24 cellular contexts compared by ENCODE assay signal in genomic region chr19:46988614-46989230, GRCh38. TPM values are rescaled to one million over a fixed set of nuclear protein-coding genes. Genes with fewer than 3 reads are reported as not detected.
A peak's percentile ranks its signal among the peaks of the same experiment; 100 is the strongest.
DNase-seq lines count a peak whose midpoint lies in the region; ATAC-seq, FAIRE-seq and TF ChIP-seq lines count a peak whose summit lies in the region.
"Had no signal": no experiment of that assay in that cellular context is flagged by ENCODE, and none has a peak within 500 bp of the region (broad histone marks: within the 10 kb centered on the region; RNA-seq: fewer than 3 reads in every experiment).

No MANE protein-coding gene starts in this region.

- H3K36me3 Mint-ChIP-seq in CD14-positive monocyte (peaks cover 54 to 61% of the 10 kb centered on the region in 2 donors), HFFc6 (ENCODE audit: low read depth) (peaks cover 18% of the 10 kb centered on the region), endodermal cell (ENCODE audit: low read depth) (peaks cover 16% of the 10 kb centered on the region)
- H3K36me3 Mint-ChIP-seq in effector memory CD8-positive, alpha-beta T cell (ENCODE audit: insufficient read depth) = peaks cover 20% of the 10 kb centered on the region

- TF ChIP-seq CTCF in CD14-positive monocyte (IDR thresholded peaks at IDR 0.05) (no peak), HFFc6 (IDR thresholded peaks at IDR 0.05) (no peak), endodermal cell (conservative IDR thresholded peaks at IDR 0.05) (no peak), osteoblast (IDR thresholded peaks at IDR 0.05; ENCODE audit: extremely low read depth, low read depth, low read length) (no peak), spleen (IDR thresholded peaks at IDR 0.05 in 8 of 11, conservative IDR thresholded peaks at IDR 0.05 in 3 of 11) (no peak)

- no peaks in the 10 kb centered on the region for H3K27me3 ChIP-seq in endodermal cell (ENCODE audit: control insufficient read depth, insufficient read depth, low read length, poor library complexity, severe bottlenecking)
- H3K27me3 ChIP-seq in osteoblast (ENCODE audit: insufficient read depth, low read length) = no peaks in the 10 kb centered on the region
- no peaks in the 10 kb centered on the region for H3K27me3 ChIP-seq in spleen (replicated peaks in 1 of 7)

- H3K27me3 Mint-ChIP-seq in CD14-positive monocyte (ENCODE audit: low read depth in 3 of 3) = peaks cover 0 to 2% (median 2%) of the 10 kb centered on the region in 3 donors
- H3K27me3 Mint-ChIP-seq in HFFc6 (ENCODE audit: insufficient read depth) = peaks cover 3% of the 10 kb centered on the region
- no peaks in the 10 kb centered on the region for H3K27me3 Mint-ChIP-seq in endodermal cell (ENCODE audit: insufficient read depth)
- no peaks in the 10 kb centered on the region for H3K27me3 Mint-ChIP-seq in effector memory CD8-positive, alpha-beta T cell

- intact Hi-C loops in CD14-positive monocyte (cut with micrococcal nuclease) = loop anchor here in 1 of 2 donors (10.0 kb wide), 1 partner anchor 124 kb away; the partner anchor contains the start of gene ARHGAP35
- intact Hi-C loops in spleen (cut with DNase I; ENCODE audit: low total_unique reads) = loop anchor here (5.0 kb wide), 1 partner anchor 126 kb away; the partner anchor contains the start of gene ARHGAP35

- no peak overlapping the region for H2AFZ ChIP-seq in osteoblast (ENCODE audit: low read length)
- H2AFZ ChIP-seq: PC-9 had no signal

- H3K4me1 Mint-ChIP-seq in CD14-positive monocyte = peaks cover 23% of the 10 kb centered on the region
- peaks cover 35% of the 10 kb centered on the region for H3K4me1 Mint-ChIP-seq in HFFc6 (ENCODE audit: low read depth)
- peaks cover 18% of the 10 kb centered on the region for H3K4me1 Mint-ChIP-seq in endodermal cell
- peaks cover 17 to 27% of the 10 kb centered on the region in 2 donors for H3K4me1 Mint-ChIP-seq in effector memory CD8-positive, alpha-beta T cell (ENCODE audit: low read depth in 2 of 2)

- H3K4me1 ChIP-seq in endodermal cell (ENCODE audit: control insufficient read depth, insufficient read depth, low read length) (no peaks in the 10 kb centered on the region), osteoblast (ENCODE audit: insufficient read depth, low read length) (peaks cover 22% of the 10 kb centered on the region), spleen (peaks cover 19 to 57% (median 45%) of the 10 kb centered on the region in 6 donors)

- H3K27ac ChIP-seq in endodermal cell (ENCODE audit: low read depth, low read length) (peak overlapping the region; percentile 49), osteoblast (ENCODE audit: low read depth, low read length) (peak overlapping the region; percentile 71), spleen (no peak overlapping the region)
- H3K27ac ChIP-seq: PC-9 had no signal

- ATAC-seq in effector memory CD8-positive, alpha-beta T cell (replicated peaks) = no peak
- no peak for ATAC-seq in HG02642 (IDR thresholded peaks at IDR 0.05; ENCODE audit: poor library complexity, unreplicated experiment)
- ATAC-seq: CD8-positive, alpha-beta T cell had no signal

- no peaks in the 10 kb centered on the region for H4K20me1 ChIP-seq in osteoblast (ENCODE audit: insufficient read depth, low read length)

- FAIRE-seq in RCC 7860 (lab: Jason Lieb, UNC) = no peak
- FAIRE-seq: GM12891, H54, HTR-8/SVneo had no signal

- TF ChIP-seq POLR2A in spleen (IDR thresholded peaks at IDR 0.05) = no peak

- H3K9ac ChIP-seq in endodermal cell (ENCODE audit: extremely low read depth, low read length, poor library complexity, severe bottlenecking) = no peak overlapping the region

- H3K4me3 ChIP-seq in endodermal cell (ENCODE audit: low read length) (no peak overlapping the region), osteoblast (ENCODE audit: insufficient read depth, low read length) (no peak overlapping the region), spleen (no peak overlapping the region)
- H3K4me3 ChIP-seq: PC-9 had no signal

- H3K4me2 ChIP-seq in osteoblast (ENCODE audit: insufficient read depth, low read length) = no peak overlapping the region
- H3K4me2 ChIP-seq: PC-9 had no signal

- H3K79me2 ChIP-seq in osteoblast (ENCODE audit: insufficient read depth, low read length) = peaks cover 50% of the 10 kb centered on the region

- H3K36me3 ChIP-seq in endodermal cell (ENCODE audit: control insufficient read depth, insufficient read depth, low read length) (peaks cover 23% of the 10 kb centered on the region), osteoblast (ENCODE audit: insufficient read depth, low read length) (peaks cover 59% of the 10 kb centered on the region), spleen (peaks cover 0 to 65% (median 36%) of the 10 kb centered on the region in 6 donors)

- H3K4me3 Mint-ChIP-seq in CD14-positive monocyte (no peak overlapping the region), HFFc6 (no peak overlapping the region), endodermal cell (no peak overlapping the region)
- H3K4me3 Mint-ChIP-seq in effector memory CD8-positive, alpha-beta T cell = no peak overlapping the region
- H3K4me3 Mint-ChIP-seq: CD8-positive, alpha-beta T cell had no signal

- no peaks in the 10 kb centered on the region for H3K9me3 ChIP-seq in endodermal cell (ENCODE audit: control insufficient read depth, low read length)
- no peaks in the 10 kb centered on the region for H3K9me3 ChIP-seq in osteoblast (ENCODE audit: low read depth, low read length)
- H3K9me3 ChIP-seq in spleen = no peaks in the 10 kb centered on the region
- H3K9me3 ChIP-seq: Caco-2 had no signal

- 93 to 95% methylated on average over 9 to 14 of the region's 14 CpGs for WGBS in endodermal cell (ENCODE audit: insufficient coverage in 1 of 2, insufficient read length in 1 of 2), 2 experiments
- WGBS in spleen, 5 donors = 92 to 93% (median 92%) methylated on average over 11 to 14 of the region's 14 CpGs

- no peak for DNase-seq in CD14-positive monocyte (ENCODE audit: low spot score)
- no peak for DNase-seq in HFFc6
- DNase-seq in endodermal cell = peak; percentile 42
- no peak for DNase-seq in osteoblast (ENCODE audit: insufficient read length, low spot score, missing footprints)
- no peak for DNase-seq in RCC 7860 (ENCODE audit: low spot score)
- DNase-seq in effector memory CD8-positive, alpha-beta T cell = no peak
- no peak for DNase-seq in spleen
- DNase-seq: C1 segment of cervical spinal cord; Caco-2; CD8-positive, alpha-beta T cell; DMS79; GF-D8; KBM-7; NCI-H2029; NCI-H446 treated with DMSO at 0.1 percent for 48 hours; NCI-H526; NCI-H82; PC-9; RPMI8226; SHP77 treated with DMSO at 0.1 percent for 48 hours had no signal

- H3K27ac Mint-ChIP-seq in CD14-positive monocyte (peak overlapping the region in 4 of 7 donors; percentile 15 to 71 (median 32)), HFFc6 (peak overlapping the region; percentile 28; the same call in 1 of the 2 replicates), endodermal cell (no peak overlapping the region)
- H3K27ac Mint-ChIP-seq in effector memory CD8-positive, alpha-beta T cell = no peak overlapping the region
- H3K27ac Mint-ChIP-seq: CD8-positive, alpha-beta T cell had no signal

- H3K9me3 Mint-ChIP-seq in CD14-positive monocyte (no peaks in the 10 kb centered on the region), HFFc6 (no peaks in the 10 kb centered on the region), endodermal cell (no peaks in the 10 kb centered on the region)
- H3K9me3 Mint-ChIP-seq in effector memory CD8-positive, alpha-beta T cell = no peaks in the 10 kb centered on the region
- H3K9me3 Mint-ChIP-seq: CD8-positive, alpha-beta T cell had no signal

RNA-seq across cellular contexts. Expression of gene NPAS1, which starts 30.9 kb away (rescaled TPM):
- polyA plus RNA-seq in CD14-positive monocyte (not detected), spleen (1 to 10 TPM; 2.1 to 6.3 (median 3.9) TPM)
- 10 to 100 TPM in 1 of 6 experiments, 1 to 10 TPM in 5; 2.2 to 11.5 (median 3.6) TPM for total RNA-seq in HFFc6 (2021; fragmentation: NEBNext Ultra II Directional; extraction: Animal tissue kit (Norgen Biotek cat#: 25700))
- total RNA-seq in endodermal cell (1 to 10 TPM; 6.9 to 8.7 TPM), osteoblast (0.72 and 1.2 TPM in 2 replicates), spleen (1 to 10 TPM in 6 of 7 donors, under 1 TPM in 1; 0.85 to 5.3 (median 1.6) TPM)
- 3.6 TPM for polyA plus RNA-seq in endodermal cell (2013, experiment 1 of 2)
- 5.1 TPM for polyA plus RNA-seq in endodermal cell (2013, experiment 2 of 2)

RNA-seq across cellular contexts. Expression of gene TMEM160, which starts 59.7 kb away (rescaled TPM):
- 100 to 1,000 TPM; 103 to 159 TPM for polyA plus RNA-seq in CD14-positive monocyte
- 10 to 100 TPM; 44.2 to 55.1 (median 49.3) TPM for total RNA-seq in HFFc6 (2021; fragmentation: NEBNext Ultra II Directional; extraction: Animal tissue kit (Norgen Biotek cat#: 25700))
- 10 to 100 TPM; 61.8 to 69.5 TPM for total RNA-seq in endodermal cell
- polyA plus RNA-seq in endodermal cell (2013, experiment 1 of 2) = 44.2 TPM
- polyA plus RNA-seq in endodermal cell (2013, experiment 2 of 2) = 34.1 TPM
- 13.4 and 15.3 TPM in 2 replicates for total RNA-seq in osteoblast
- total RNA-seq in spleen = 10 to 100 TPM; 23.6 to 31.0 (median 26.3) TPM
- polyA plus RNA-seq in spleen = 10 to 100 TPM in 2 of 3 donors, 1 to 10 TPM in 1; 7.4 to 20.5 (median 10.1) TPM

Comparison
In these comparisons a context has a peak if more than half of its experiments do, and no peak if none do; other contexts are left out.
1. H3K27ac Mint-ChIP-seq: peak in CD14-positive monocyte (4 of 7) and HFFc6 (single experiment); none in endodermal cell (single experiment) and effector memory CD8-positive, alpha-beta T cell (0 of 2).
2. H3K27ac ChIP-seq: peak in endodermal cell (single experiment) and osteoblast (single experiment); none in spleen (0 of 8).